In genomic region chr17:6086603-6087400, GRCh38 we compare ENCODE assay signal across 22 cellular contexts. TPM values are rescaled to one million over a fixed set of nuclear protein-coding genes. Genes with fewer than 3 reads are reported as not detected.
"Had no signal": no experiment of that assay in that cellular context is flagged by ENCODE, and none has a peak within 500 bp of the region (broad histone marks: within the 10 kb centered on the region; RNA-seq: fewer than 3 reads in every experiment).

No MANE protein-coding gene starts in this region.

- DNase-seq: IMR-90, Karpas-422, KG1, MG63, NCI-H1092, NCI-H1105 treated with DMSO at 0.1 percent for 48 hours, NCI-H1417 treated with DMSO at 0.1 percent for 48 hours, NCI-H187, NCI-H2029, NCI-H2081 treated with DMSO at 0.1 percent for 48 hours, NCI-H2171, NCI-H226, NCI-H446, NCI-H510A, NCI-H524 treated with DMSO at 0.1 percent for 48 hours, NCI-H69, NCI-H774, PC-3, SHP77, SK-N-SH had no signal

- H3K36me3 ChIP-seq: MG63 had no signal

- H3K9ac ChIP-seq: SK-N-SH had no signal

- H3K4me3 ChIP-seq: MG63 had no signal

- FAIRE-seq: HepG2 had no signal

- H3K4me2 ChIP-seq: SK-N-SH had no signal

- H3K27me3 ChIP-seq: MG63 had no signal

- H3K9me3 ChIP-seq: MG63, SK-N-SH had no signal

- H3K27ac ChIP-seq: RWPE1 had no signal

RNA-seq across cellular contexts. Expression of gene WSCD1, which starts 16.6 kb away (rescaled TPM):
- total RNA-seq: IMR-90 had no signal
